Comparison of ENCODE assay signal across 8 cellular contexts in genomic region chr19:49590971-49591730, GRCh38. TPM values are rescaled to one million over a fixed set of nuclear protein-coding genes. Genes with fewer than 3 reads are reported as not detected.
DNase-seq lines count a peak whose midpoint lies in the region; ATAC-seq and TF ChIP-seq lines count a peak whose summit lies in the region.

PRR12 (plus strand) TSS chr19:49591182; CDS start chr19:49591655, 473 bp downstream.

- intact Hi-C loops in T-helper 1 cell treated with Interleukin-12 subunit alpha and Interleukin-12 subunit beta and Interleukin-4 antibody, amounts not matched to agents 30 ng/mL and 1 ng/mL, for 36 hours (cut with micrococcal nuclease) = loop anchor here (1.0 to 10.0 kb wide), 15 partner anchors 11 to 476 kb away; partner anchors contain the start of genes AKT1S1, ATF5, BCL2L12 and C19orf73
- intact Hi-C loops in cardiac septum (cut with DNase I) = loop anchor here (2.0 to 5.0 kb wide), 2 partner anchors 50 to 86 kb away; partner anchors contain the start of genes PRMT1 and RRAS
- intact Hi-C loops in vagina (cut with DNase I) = no loop called here

- peak within 1 kb of the TSS; percentile 76 for H3K27ac ChIP-seq in adipose tissue (ENCODE audit: low read depth, low read length)
- H3K27ac ChIP-seq in parathyroid adenoma = peak within 1 kb of the TSS; percentile 96
- H3K27ac ChIP-seq in vagina = peak within 1 kb of the TSS; percentile 91

- H3K79me2 ChIP-seq in parathyroid adenoma = peaks cover 11% of the 10 kb centered on the region

- 0 to 1% (median 0%) methylated on average over 22 to 60 of the region's 66 CpGs for WGBS in adipose tissue, 3 donors

- no peaks in the 10 kb centered on the region for H3K36me3 ChIP-seq in parathyroid adenoma (ENCODE audit: control insufficient read depth, insufficient read depth, low read length)
- peaks cover 0 to 15% of the 10 kb centered on the region in 2 donors for H3K36me3 ChIP-seq in vagina

- peak within 1 kb of the TSS; percentile 82 for H2AFZ ChIP-seq in parathyroid adenoma

- H3K4me3 ChIP-seq in GM12864 (ENCODE audit: low read depth, low read length) = peak within 1 kb of the TSS; percentile 71
- peak within 1 kb of the TSS; percentile 90 for H3K4me3 ChIP-seq in parathyroid adenoma (ENCODE audit: low read depth, low read length)
- H3K4me3 ChIP-seq in vagina = peak within 1 kb of the TSS; percentile 73 to 83

- H3K4me1 ChIP-seq in parathyroid adenoma (peaks cover 2% of the 10 kb centered on the region), vagina (peaks cover 24% of the 10 kb centered on the region)

- peak within 1 kb of the TSS; percentile 100 for H3K4me2 ChIP-seq in parathyroid adenoma (ENCODE audit: low read length)

- DNase-seq in GM12864 (ENCODE audit: low read depth) (no peak), NCI-H1105 (lab: John Stamatoyannopoulos, UW) (peak; percentile 64), cardiac septum (ENCODE audit: low spot score) (no peak), vagina (ENCODE audit: extremely low spot score in 2 of 2) (no peak)

- peak in 1 of 2 donors; percentile 28 for TF ChIP-seq POLR2A in vagina (IDR thresholded peaks at IDR 0.05)

- TF ChIP-seq CTCF in GM12864 (IDR thresholded peaks at IDR 0.05; ENCODE audit: low read depth, low read length, missing control alignments) (no peak), parathyroid adenoma (IDR thresholded peaks at IDR 0.05) (no peak), vagina (IDR thresholded peaks at IDR 0.05) (no peak)

- H3K9ac ChIP-seq in parathyroid adenoma = peak within 1 kb of the TSS; percentile 80

- ATAC-seq in GM21381 (IDR thresholded peaks at IDR 0.05; ENCODE audit: unreplicated experiment) = no peak

- H3K9me3 ChIP-seq in parathyroid adenoma (ENCODE audit: control insufficient read depth, low read length) (no peaks in the 10 kb centered on the region), vagina (no peaks in the 10 kb centered on the region)

- H3K27me3 ChIP-seq in parathyroid adenoma (ENCODE audit: control insufficient read depth, insufficient read depth, low read length) = no peaks in the 10 kb centered on the region
- H3K27me3 ChIP-seq in vagina = no peaks in the 10 kb centered on the region

RNA-seq across cellular contexts. Expression of gene PRR12, which starts in this region (rescaled TPM):
- total RNA-seq in T-helper 1 cell treated with Interleukin-12 subunit alpha and Interleukin-12 subunit beta and Interleukin-4 antibody, amounts not matched to agents 30 ng/mL and 1 ng/mL, for 36 hours = 41.8 and 42.2 TPM in 2 replicates
- polyA plus RNA-seq in adipose tissue = 10 to 100 TPM in 1 of 3 donors, 1 to 10 TPM in 2; 5.1 to 11.5 (median 7.3) TPM
- 15.9 TPM for total RNA-seq in cardiac septum
- 15.5 TPM for total RNA-seq in vagina
